In genomic region chr11:60378359-60378758, GRCh38 we compare ENCODE assay signal across 9 cellular contexts. TPM values are rescaled to one million over a fixed set of nuclear protein-coding genes. Genes with fewer than 3 reads are reported as not detected.
DNase-seq lines count a peak whose midpoint lies in the region; ATAC-seq and TF ChIP-seq lines count a peak whose summit lies in the region.
"Had no signal": no experiment of that assay in that cellular context is flagged by ENCODE, and none has a peak within 500 bp of the region (broad histone marks: within the 10 kb centered on the region; RNA-seq: fewer than 3 reads in every experiment).

Gene MS4A7 (plus strand): TSS chr11:60378532. CDS start chr11:60383142, 4,610 bp downstream.

- no peak for TF ChIP-seq EP300 in suprapubic skin (IDR thresholded peaks at IDR 0.05)

- H3K4me2 ChIP-seq in DND-41 (ENCODE audit: insufficient read depth, low read length): peak within 1 kb of the TSS; percentile 54

- no peak within 1 kb of the TSS for H3K27ac Mint-ChIP-seq in activated CD4-positive, alpha-beta memory T cell treated with anti-CD3 and anti-CD28 coated beads, Interleukin-2, amount 10 ng/mL, durations not matched to agents 7 days and 5 days

- peaks cover 8% of the 10 kb centered on the region for H3K27me3 Mint-ChIP-seq in activated CD4-positive, alpha-beta memory T cell treated with anti-CD3 and anti-CD28 coated beads, Interleukin-2, amount 10 ng/mL, durations not matched to agents 7 days and 5 days

- H2AFZ ChIP-seq in DND-41 (ENCODE audit: low read depth, low read length): peak within 1 kb of the TSS; percentile 66

- CTCF ChIA-PET in activated CD4-positive, alpha-beta memory T cell treated with anti-CD3 and anti-CD28 coated beads, Interleukin-2, amount 10 ng/mL, durations not matched to agents 7 days and 5 days (lab: Charles Lee): interaction anchor here (0.8 kb wide), 1 partner anchor 45 kb away, joined by 3 read pairs; no protein-coding TSS in a partner anchor

- no peaks in the 10 kb centered on the region for H3K36me3 ChIP-seq in DND-41 (ENCODE audit: insufficient read depth, low read length)
- H3K36me3 ChIP-seq in suprapubic skin: no peaks in the 10 kb centered on the region

- H3K36me3 Mint-ChIP-seq in activated CD4-positive, alpha-beta memory T cell treated with anti-CD3 and anti-CD28 coated beads, Interleukin-2, amount 10 ng/mL, durations not matched to agents 7 days and 5 days (ENCODE audit: low read depth): no peaks in the 10 kb centered on the region

- H3K4me1 Mint-ChIP-seq in activated CD4-positive, alpha-beta memory T cell treated with anti-CD3 and anti-CD28 coated beads, Interleukin-2, amount 10 ng/mL, durations not matched to agents 7 days and 5 days: peaks cover 5% of the 10 kb centered on the region

- peak within 1 kb of the TSS in 1 of 2 experiments; percentile 27; a peak in 1 of 4 replicates for H3K4me3 ChIP-seq in DND-41 (ENCODE audit: low read depth in 1 of 2, low read length in 2 of 2)
- H3K4me3 ChIP-seq in HL-60 (replicated peaks; ENCODE audit: insufficient read depth, low read length): peak within 1 kb of the TSS; percentile 15
- peak within 1 kb of the TSS; percentile 33 for H3K4me3 ChIP-seq in suprapubic skin

- H3K79me2 ChIP-seq in DND-41 (ENCODE audit: insufficient read depth, low read length): no peaks in the 10 kb centered on the region

- WGBS in suprapubic skin: 61% methylated on average over 3 of the region's 3 CpGs

- ATAC-seq in DND-41 (ENCODE audit: insufficient read depth, low read depth): peak; percentile 69; the same call in 2 of the 3 replicates
- ATAC-seq in GM21367 (IDR thresholded peaks at IDR 0.05; ENCODE audit: unreplicated experiment): peak; percentile 86
- ATAC-seq in esophagus mucosa: peak; percentile 68

- peak within 1 kb of the TSS; percentile 11; the same call in 1 of the 2 replicates for H3K9ac ChIP-seq in DND-41 (ENCODE audit: low read depth, low read length)

- POLR2A ChIA-PET in activated CD4-positive, alpha-beta memory T cell treated with anti-CD3 and anti-CD28 coated beads, Interleukin-2, amount 10 ng/mL, durations not matched to agents 7 days and 5 days (lab: Charles Lee): no interaction called here

- H3K27ac ChIP-seq in DND-41 (ENCODE audit: low read length) (peak within 1 kb of the TSS; percentile 83), HL-60 (replicated peaks) (peak within 1 kb of the TSS; percentile 60), suprapubic skin (peak within 1 kb of the TSS; percentile 40)

- DNase-seq in DND-41: peak; percentile 16
- peak; percentile 61 to 81 for DNase-seq in HL-60 (ENCODE audit: low read depth in 1 of 2, low spot score in 1 of 2)
- DNase-seq in suprapubic skin (ENCODE audit: low spot score in 2 of 2): no peak
- no peak for DNase-seq in activated CD4-positive, alpha-beta memory T cell treated with anti-CD3 and anti-CD28 coated beads, Interleukin-2, amount 10 ng/mL, durations not matched to agents 7 days and 5 days
- no peak for DNase-seq in hepatic stellate cell (ENCODE audit: low spot score)
- no peak for DNase-seq in A172 (ENCODE audit: low spot score)

- H3K9me3 ChIP-seq in DND-41 (ENCODE audit: insufficient read depth, low read length, severe bottlenecking) (no peaks in the 10 kb centered on the region), suprapubic skin (no peaks in the 10 kb centered on the region)

- H4K20me1 ChIP-seq in DND-41 (ENCODE audit: insufficient read depth, low read length): no peaks in the 10 kb centered on the region

- H3K9me3 Mint-ChIP-seq in activated CD4-positive, alpha-beta memory T cell treated with anti-CD3 and anti-CD28 coated beads, Interleukin-2, amount 10 ng/mL, durations not matched to agents 7 days and 5 days: no peaks in the 10 kb centered on the region

- peak in 1 of 2 donors; percentile 55 for TF ChIP-seq POLR2A in suprapubic skin (IDR thresholded peaks at IDR 0.05)

- no peaks in the 10 kb centered on the region for H3K27me3 ChIP-seq in DND-41 (ENCODE audit: insufficient read depth, low read length, poor library complexity)
- no peaks in the 10 kb centered on the region for H3K27me3 ChIP-seq in HL-60 (ENCODE audit: insufficient read depth, poor library complexity, severe bottlenecking)
- H3K27me3 ChIP-seq in suprapubic skin: no peaks in the 10 kb centered on the region

- TF ChIP-seq CTCF in DND-41 (IDR thresholded peaks at IDR 0.05; ENCODE audit: borderline replicate concordance, extremely low read depth, low read length, poor library complexity, severe bottlenecking) (peak; percentile 27), HL-60 (IDR thresholded peaks at IDR 0.05; ENCODE audit: insufficient read depth, low read length) (no peak), suprapubic skin (IDR thresholded peaks at IDR 0.05) (no peak)

- H3K4me1 ChIP-seq in DND-41 (ENCODE audit: insufficient read depth, low read length) (peaks cover 28% of the 10 kb centered on the region), suprapubic skin (no peaks in the 10 kb centered on the region)

- H3K4me3 Mint-ChIP-seq in activated CD4-positive, alpha-beta memory T cell treated with anti-CD3 and anti-CD28 coated beads, Interleukin-2, amount 10 ng/mL, durations not matched to agents 7 days and 5 days: no peak within 1 kb of the TSS

RNA-seq across cellular contexts. Expression of gene MS4A7, which starts in this region (rescaled TPM):
- total RNA-seq in esophagus mucosa: 1.4 TPM
- 1 to 10 TPM in 3 of 4 donors, under 1 TPM in 1; 0.86 to 9.5 (median 4.2) TPM for total RNA-seq in suprapubic skin
- total RNA-seq in activated CD4-positive, alpha-beta memory T cell treated with anti-CD3 and anti-CD28 coated beads, Interleukin-2, amount 10 ng/mL, durations not matched to agents 7 days and 5 days: not detected
- not detected in 2 replicates for total RNA-seq in A172 (2014; rRNA removed; shearing (Covaris generic))
- total RNA-seq: kidney epithelial cell had no signal

Comparison
In these comparisons a context has a peak if more than half of its experiments do, and no peak if none do; other contexts are left out.
1. DNase-seq: peak in DND-41 (single experiment) and HL-60 (2 of 2); none in suprapubic skin (0 of 2), activated CD4-positive, alpha-beta memory T cell treated with anti-CD3 and anti-CD28 coated beads, Interleukin-2, amount 10 ng/mL, durations not matched to agents 7 days and 5 days (single experiment), hepatic stellate cell (single experiment) and A172 (single experiment).
2. Peak in every context shown above with its lines, with median percentiles within 50 percentile points of each other: ATAC-seq and H3K27ac ChIP-seq.